11 cellular contexts compared by ENCODE assay signal in the genomic region with DNA sequence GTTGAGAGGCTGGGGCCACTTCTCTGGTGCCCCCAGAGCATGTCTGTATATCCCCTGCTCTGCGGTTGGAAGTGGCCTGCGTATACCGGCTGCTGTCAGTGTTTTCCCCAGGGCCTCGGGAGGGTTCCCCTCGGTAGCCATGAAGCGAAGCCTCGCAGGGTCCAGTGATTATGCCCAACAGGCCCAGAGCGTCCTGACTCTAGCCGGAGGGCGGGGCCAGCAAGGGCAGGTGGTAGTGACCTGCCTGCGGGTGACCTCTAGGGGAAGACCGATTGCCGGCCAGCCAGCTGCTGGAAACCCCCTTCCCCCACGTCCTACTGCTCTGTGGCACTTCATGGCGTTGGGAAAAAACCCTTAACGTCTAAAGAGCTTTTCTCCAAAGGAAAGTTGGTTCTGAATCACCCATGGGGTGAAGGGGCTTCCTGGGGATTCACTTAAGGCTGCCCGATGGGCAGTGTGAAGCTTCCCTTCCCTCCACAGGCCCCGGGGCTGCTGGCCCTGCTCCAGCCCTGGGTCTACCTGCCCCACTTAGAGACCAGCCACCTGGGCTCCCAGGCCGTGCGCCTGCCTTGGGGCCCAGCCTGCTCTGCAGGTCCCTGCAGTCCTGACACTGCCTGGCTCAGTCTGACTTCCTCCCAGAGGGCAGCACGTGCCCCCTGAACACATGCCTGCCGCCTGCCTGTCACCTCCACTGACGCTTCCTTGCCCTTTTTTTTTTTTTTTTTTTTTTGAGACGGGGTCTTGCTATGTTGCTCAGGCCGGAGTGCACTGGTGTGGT.
DNase-seq lines count a peak whose midpoint lies in the region; ATAC-seq and TF ChIP-seq lines count a peak whose summit lies in the region.
"Had no signal": no experiment of that assay in that cellular context is flagged by ENCODE, and none has a peak within 500 bp of the region (broad histone marks: within the 10 kb centered on the region; RNA-seq: fewer than 3 reads in every experiment).

No MANE protein-coding gene starts in this region.

- H3K9me3 ChIP-seq in Panc1 (ENCODE audit: control insufficient read depth, insufficient read depth, low read depth, low read length): no peaks in the 10 kb centered on the region

- in situ Hi-C loops in Panc1 (cut with HindIII; ENCODE audit: low pct_unique_long_range_greater_than_20kb, low sequenced_read_pairs): no loop called here

- no TSS peak for BruUV-seq in Panc1 (replicated peaks; lab: Mats Ljungman, UMichigan)

- intact Hi-C loops in Panc1 (cut with micrococcal nuclease; ENCODE audit: unreplicated experiment): no loop called here

- peak overlapping the region; percentile 70 for H3K27ac Mint-ChIP-seq in activated CD4-positive, alpha-beta T cell treated with anti-CD3 and anti-CD28 coated beads, Interleukin-2, amount 10 ng/mL, durations not matched to agents 7 days and 5 days
- peak overlapping the region; percentile 98 for H3K27ac Mint-ChIP-seq in stimulated activated naive B cell treated with anti-CD40 and anti-IgM and Interleukin-4, amounts not matched to agents 10 μg/mL and 1 μg/mL and 100 μg/mL, for 72 hours

- ATAC-seq in HG02588 (IDR thresholded peaks at IDR 0.05; ENCODE audit: unreplicated experiment) (peak; percentile 52), Panc1 (peak; percentile 17; the same call in 1 of the 2 replicates)
- peak; percentile 80 to 82 for ATAC-seq in stimulated activated naive B cell treated with anti-CD40 and anti-IgM and Interleukin-4, amounts not matched to agents 10 μg/mL and 1 μg/mL and 100 μg/mL, for 72 hours (replicated peaks)

- H3K36me3 Mint-ChIP-seq in activated CD4-positive, alpha-beta T cell treated with anti-CD3 and anti-CD28 coated beads, Interleukin-2, amount 10 ng/mL, durations not matched to agents 7 days and 5 days (ENCODE audit: low read depth): peaks cover 23% of the 10 kb centered on the region
- H3K36me3 Mint-ChIP-seq in stimulated activated naive B cell treated with anti-CD40 and anti-IgM and Interleukin-4, amounts not matched to agents 10 μg/mL and 1 μg/mL and 100 μg/mL, for 72 hours: peaks cover 43 to 51% of the 10 kb centered on the region in 2 donors

- no peaks in the 10 kb centered on the region for H3K27me3 ChIP-seq in Panc1 (ENCODE audit: control insufficient read depth, insufficient read depth, low read length)

- no peaks in the 10 kb centered on the region for H3K4me1 ChIP-seq in Panc1 (ENCODE audit: control insufficient read depth, insufficient read depth, low read length)

- H3K4me1 Mint-ChIP-seq in activated CD4-positive, alpha-beta T cell treated with anti-CD3 and anti-CD28 coated beads, Interleukin-2, amount 10 ng/mL, durations not matched to agents 7 days and 5 days: peaks cover 48% of the 10 kb centered on the region
- peaks cover 50 to 80% of the 10 kb centered on the region in 2 donors for H3K4me1 Mint-ChIP-seq in stimulated activated naive B cell treated with anti-CD40 and anti-IgM and Interleukin-4, amounts not matched to agents 10 μg/mL and 1 μg/mL and 100 μg/mL, for 72 hours

- H3K36me3 ChIP-seq in Panc1 (ENCODE audit: control insufficient read depth, insufficient read depth, low read length): no peaks in the 10 kb centered on the region

- H3K9me3 Mint-ChIP-seq in activated CD4-positive, alpha-beta T cell treated with anti-CD3 and anti-CD28 coated beads, Interleukin-2, amount 10 ng/mL, durations not matched to agents 7 days and 5 days: no peaks in the 10 kb centered on the region
- peaks cover 0 to 2% of the 10 kb centered on the region in 2 donors for H3K9me3 Mint-ChIP-seq in stimulated activated naive B cell treated with anti-CD40 and anti-IgM and Interleukin-4, amounts not matched to agents 10 μg/mL and 1 μg/mL and 100 μg/mL, for 72 hours

- H3K27ac ChIP-seq in Panc1 (ENCODE audit: low read length) (no peak overlapping the region), coronary artery (no peak overlapping the region)

- CTCF ChIA-PET in activated CD4-positive, alpha-beta T cell treated with anti-CD3 and anti-CD28 coated beads, Interleukin-2, amount 10 ng/mL, durations not matched to agents 7 days and 5 days (lab: Charles Lee): interaction anchor here (0.6 to 3.2 kb wide), 4 partner anchors 12 to 45 kb away, joined by 3 to 16 read pairs (median 4); no protein-coding TSS in a partner anchor
- CTCF ChIA-PET in Panc1 (lab: Charles Lee): interaction anchor here (0.6 to 0.7 kb wide), 2 partner anchors 49 to 203 kb away, joined by 4 to 5 read pairs; no protein-coding TSS in a partner anchor

- H3K4me3 ChIP-seq in Panc1 (ENCODE audit: low read depth in 2 of 2, low read length in 2 of 2) (no peak overlapping the region), coronary artery (no peak overlapping the region)

- no peak for DNase-seq in activated CD4-positive, alpha-beta T cell treated with anti-CD3 and anti-CD28 coated beads, Interleukin-2, amount 10 ng/mL, durations not matched to agents 7 days and 5 days
- DNase-seq in activated CD4-positive, alpha-beta T cell treated with anti-CD3 and anti-CD28 coated beads for 48 hours: no peak
- no peak for DNase-seq in Panc1 (ENCODE audit: low read depth, low spot score)
- peak; percentile 94 for DNase-seq in stimulated activated naive B cell treated with anti-CD40 and anti-IgM and Interleukin-4, amounts not matched to agents 10 μg/mL and 1 μg/mL and 100 μg/mL, for 72 hours
- DNase-seq in stimulated activated CD4-positive, alpha-beta T cell treated with anti-CD3 and anti-CD28 coated beads, Interleukin-1b, Interleukin-23, amount 100 ng/mL, for 48 hours: no peak
- DNase-seq in stimulated activated naive CD4-positive, alpha-beta T cell (lab: John Stamatoyannopoulos, UW): no peak
- DNase-seq in coronary artery (ENCODE audit: low spot score): no peak
- DNase-seq: ACHN; activated naive CD4-positive, alpha-beta T cell treated with Interleukin-2 at 50 U/mL for 16 hours; NCI-H2081 treated with DMSO at 0.1 percent for 48 hours had no signal

- no peaks in the 10 kb centered on the region for H3K27me3 Mint-ChIP-seq in activated CD4-positive, alpha-beta T cell treated with anti-CD3 and anti-CD28 coated beads, Interleukin-2, amount 10 ng/mL, durations not matched to agents 7 days and 5 days
- H3K27me3 Mint-ChIP-seq in stimulated activated naive B cell treated with anti-CD40 and anti-IgM and Interleukin-4, amounts not matched to agents 10 μg/mL and 1 μg/mL and 100 μg/mL, for 72 hours: no peaks in the 10 kb centered on the region

- no peak for TF ChIP-seq CTCF in Panc1 (IDR thresholded peaks at IDR 0.05)
- TF ChIP-seq CTCF in coronary artery (IDR thresholded peaks at IDR 0.05): no peak

- POLR2A ChIA-PET in activated CD4-positive, alpha-beta T cell treated with anti-CD3 and anti-CD28 coated beads, Interleukin-2, amount 10 ng/mL, durations not matched to agents 7 days and 5 days (lab: Charles Lee): no interaction called here
- POLR2A ChIA-PET in Panc1 (lab: Charles Lee): interaction anchor here (0.6 kb wide), 1 partner anchor 175 kb away, joined by 3 read pairs; no protein-coding TSS in a partner anchor

- no peak overlapping the region for H3K4me3 Mint-ChIP-seq in activated CD4-positive, alpha-beta T cell treated with anti-CD3 and anti-CD28 coated beads, Interleukin-2, amount 10 ng/mL, durations not matched to agents 7 days and 5 days
- peak overlapping the region; percentile 32 to 50 for H3K4me3 Mint-ChIP-seq in stimulated activated naive B cell treated with anti-CD40 and anti-IgM and Interleukin-4, amounts not matched to agents 10 μg/mL and 1 μg/mL and 100 μg/mL, for 72 hours

Comparison
In these comparisons a context has a peak if more than half of its experiments do, and no peak if none do; other contexts are left out.
1. ATAC-seq: peak in every context shown above with its lines; median percentile 81 in stimulated activated naive B cell treated with anti-CD40 and anti-IgM and Interleukin-4, amounts not matched to agents 10 μg/mL and 1 μg/mL and 100 μg/mL, for 72 hours; 52 in HG02588; 17 in Panc1.